ENCODE assay signal across 1 cellular context in the genomic region with DNA sequence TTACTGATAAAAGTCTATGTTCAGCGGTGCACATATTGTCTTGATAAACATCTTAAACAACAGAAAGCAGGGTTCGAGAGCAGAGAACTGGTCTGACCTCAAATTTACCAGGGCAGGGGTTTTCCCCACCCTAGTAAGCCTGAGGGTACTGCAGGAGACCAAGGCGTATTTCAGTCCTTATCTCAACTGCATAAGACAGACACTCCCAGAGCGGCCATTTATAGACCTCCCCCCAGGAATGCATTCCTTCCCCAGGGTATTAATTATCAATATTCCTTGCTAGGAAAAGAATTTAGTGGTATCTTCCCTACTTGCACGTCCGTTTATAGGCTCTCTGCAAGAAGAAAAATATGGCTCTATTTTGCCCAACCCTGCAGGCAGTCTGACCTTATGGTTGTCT. TPM values are rescaled to one million over a fixed set of nuclear protein-coding genes. Genes with fewer than 3 reads are reported as not detected.
"Had no signal": no experiment of that assay in that cellular context is flagged by ENCODE, and none has a peak within 500 bp of the region (broad histone marks: within the 10 kb centered on the region; RNA-seq: fewer than 3 reads in every experiment).

No MANE protein-coding gene starts in this region.

RNA-seq across cellular contexts. Expression of a gene that starts 52.2 kb away (rescaled TPM):
- total RNA-seq: GM12878 had no signal
- polyA plus RNA-seq: GM12878 had no signal
